In the genomic region with DNA sequence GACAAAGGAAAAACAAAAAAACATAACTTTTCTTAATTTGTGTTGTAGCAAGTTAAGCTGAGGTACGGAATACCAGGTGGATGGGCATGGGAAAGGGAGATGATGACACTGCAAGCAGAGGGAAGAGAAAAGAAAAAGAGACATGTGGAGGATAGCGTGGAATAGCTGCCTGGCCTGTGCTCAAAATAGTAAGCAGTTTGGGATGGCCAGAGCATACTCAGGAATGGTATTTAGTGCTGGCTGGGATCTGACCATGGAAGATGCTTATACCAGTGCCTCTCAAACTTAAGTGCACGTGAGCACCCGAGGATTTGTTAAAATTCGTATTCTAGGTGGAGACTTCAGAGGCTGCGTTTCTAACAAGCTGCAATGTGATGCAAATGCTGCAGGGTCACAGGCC, we compare ENCODE assay signal across 25 cellular contexts. TPM values are rescaled to one million over a fixed set of nuclear protein-coding genes. Genes with fewer than 3 reads are reported as not detected.
DNase-seq lines count a peak whose midpoint lies in the region; ATAC-seq, FAIRE-seq and TF ChIP-seq lines count a peak whose summit lies in the region.
"Had no signal": no experiment of that assay in that cellular context is flagged by ENCODE, and none has a peak within 500 bp of the region (broad histone marks: within the 10 kb centered on the region; RNA-seq: fewer than 3 reads in every experiment).

No MANE protein-coding gene starts in this region.

- no peak for FAIRE-seq in GM12892 (lab: Jason Lieb, UNC)
- FAIRE-seq: D721Med had no signal

- TF ChIP-seq POLR2A in GM12892 (IDR thresholded peaks at IDR 0.05; ENCODE audit: low read depth, low read length), result no peak

- POLR2A ChIA-PET in CD8-positive, alpha-beta memory T cell (lab: Charles Lee), result no interaction called here
- POLR2A ChIA-PET in activated CD4-positive, alpha-beta memory T cell treated with anti-CD3 and anti-CD28 coated beads, Interleukin-2, amount 10 ng/mL, durations not matched to agents 7 days and 5 days (lab: Charles Lee), result interaction anchor here (0.8 to 1.3 kb wide), 2 partner anchors 14 to 19 kb away, joined by 3 read pairs; no protein-coding TSS in a partner anchor

- intact Hi-C loops in left ventricle myocardium inferior (cut with micrococcal nuclease), result no loop called here

- H2AFZ ChIP-seq in smooth muscle cell (ENCODE audit: low read depth), result no peak overlapping the region

- peaks cover 18% of the 10 kb centered on the region for H4K20me1 ChIP-seq in smooth muscle cell (ENCODE audit: low read depth)

- no peak overlapping the region for H3K27ac ChIP-seq in CD8-positive, alpha-beta memory T cell (ENCODE audit: low read depth, low read length)
- H3K27ac ChIP-seq in left ventricle myocardium inferior (replicated peaks) (peak overlapping the region; percentile 30), smooth muscle cell (ENCODE audit: low read depth) (no peak overlapping the region)
- H3K27ac ChIP-seq: adrenal gland; BLaER1 treated with 17β-estradiol and CSF1 and Interleukin-3, amounts not matched to agents 10 nM and 100 nM; body of pancreas; epithelial cell of prostate; RWPE1; WERI-Rb-1 had no signal

- no peak overlapping the region for H3K4me3 ChIP-seq in CD8-positive, alpha-beta memory T cell (ENCODE audit: low read length)
- no peak overlapping the region for H3K4me3 ChIP-seq in left ventricle myocardium inferior
- H3K4me3 ChIP-seq in smooth muscle cell, result no peak overlapping the region
- H3K4me3 ChIP-seq: adrenal gland; BLaER1 treated with 17β-estradiol and CSF1 and Interleukin-3, amounts not matched to agents 10 nM and 100 nM; body of pancreas; lung; mucosa of descending colon had no signal

- H3K79me2 ChIP-seq in smooth muscle cell (ENCODE audit: low read depth), result peaks cover 54% of the 10 kb centered on the region

- DNase-seq in CD8-positive, alpha-beta memory T cell, result no peak
- DNase-seq in T-helper 17 cell (no peak), left ventricle myocardium inferior (no peak), smooth muscle cell (lab: John Stamatoyannopoulos, UW; ENCODE audit: unreplicated experiment) (no peak), GM12892 (ENCODE audit: insufficient read length) (no peak), T1000 (lab: John Stamatoyannopoulos, UW) (no peak)
- no peak for DNase-seq in activated CD4-positive, alpha-beta memory T cell treated with anti-CD3 and anti-CD28 coated beads, Interleukin-2, amount 10 ng/mL, durations not matched to agents 7 days and 5 days
- DNase-seq: activated CD4-positive, alpha-beta T cell treated with anti-CD3 and anti-CD28 coated beads, Interleukin-2, amount 10 ng/mL, durations not matched to agents 24 days and 14 days; activated naive CD4-positive, alpha-beta T cell treated with anti-CD3 and anti-CD28 coated beads for 36 hours; adrenal gland; body of pancreas; head of caudate nucleus; HFFc6; mucosa of descending colon; NCI-H446; NCI-H82; SK-N-SH; trophoblast cell; WERI-Rb-1 had no signal

- no peaks in the 10 kb centered on the region for H3K27me3 ChIP-seq in CD8-positive, alpha-beta memory T cell (ENCODE audit: insufficient read depth, low read length, poor library complexity, severe bottlenecking)
- H3K27me3 ChIP-seq in left ventricle myocardium inferior (ENCODE audit: low read depth), result no peaks in the 10 kb centered on the region
- H3K27me3 ChIP-seq in smooth muscle cell (ENCODE audit: low read depth), result no peaks in the 10 kb centered on the region
- H3K27me3 ChIP-seq: adrenal gland; BLaER1 treated with 17β-estradiol and CSF1 and Interleukin-3, amounts not matched to agents 10 nM and 100 nM; body of pancreas had no signal

- peak overlapping the region; percentile 27 for H3K9ac ChIP-seq in smooth muscle cell (ENCODE audit: low read depth)
- H3K9ac ChIP-seq: BLaER1 treated with 17β-estradiol and CSF1 and Interleukin-3, amounts not matched to agents 10 nM and 100 nM; SK-N-SH had no signal

- no peaks in the 10 kb centered on the region for H3F3A ChIP-seq in smooth muscle cell (ENCODE audit: low read depth)

- H3K27ac Mint-ChIP-seq in CD8-positive, alpha-beta memory T cell, result peak overlapping the region in 5 of 8 donors; percentile 12 to 64 (median 55)
- peak overlapping the region; percentile 43 for H3K27ac Mint-ChIP-seq in T-helper 17 cell
- H3K27ac Mint-ChIP-seq in activated CD4-positive, alpha-beta memory T cell treated with anti-CD3 and anti-CD28 coated beads, Interleukin-2, amount 10 ng/mL, durations not matched to agents 7 days and 5 days, result no peak overlapping the region
- H3K27ac Mint-ChIP-seq: activated CD4-positive, alpha-beta T cell treated with anti-CD3 and anti-CD28 coated beads, Interleukin-2, amount 10 ng/mL, durations not matched to agents 24 days and 14 days; activated naive CD4-positive, alpha-beta T cell treated with anti-CD3 and anti-CD28 coated beads for 36 hours; HFFc6 had no signal

- peaks cover 0 to 32% (median 17%) of the 10 kb centered on the region in 3 donors for H3K36me3 Mint-ChIP-seq in CD8-positive, alpha-beta memory T cell
- peaks cover 4% of the 10 kb centered on the region for H3K36me3 Mint-ChIP-seq in T-helper 17 cell (ENCODE audit: low read depth)
- peaks cover 53% of the 10 kb centered on the region for H3K36me3 Mint-ChIP-seq in activated CD4-positive, alpha-beta memory T cell treated with anti-CD3 and anti-CD28 coated beads, Interleukin-2, amount 10 ng/mL, durations not matched to agents 7 days and 5 days (ENCODE audit: low read depth)

- no peak for TF ChIP-seq CTCF in left ventricle myocardium inferior (IDR thresholded peaks at IDR 0.05; ENCODE audit: borderline replicate concordance)
- TF ChIP-seq CTCF in smooth muscle cell (IDR thresholded peaks at IDR 0.05; ENCODE audit: borderline replicate concordance, insufficient read depth, poor library complexity, severe bottlenecking), result no peak

- H3K36me3 ChIP-seq in CD8-positive, alpha-beta memory T cell (ENCODE audit: insufficient read depth, low read length), result peaks cover 24% of the 10 kb centered on the region
- H3K36me3 ChIP-seq in left ventricle myocardium inferior, result peaks cover 25% of the 10 kb centered on the region
- H3K36me3 ChIP-seq in smooth muscle cell (ENCODE audit: low read depth), result no peaks in the 10 kb centered on the region

- peaks cover 64 to 96% (median 78%) of the 10 kb centered on the region in 3 donors for H3K4me1 Mint-ChIP-seq in CD8-positive, alpha-beta memory T cell
- H3K4me1 Mint-ChIP-seq in T-helper 17 cell, result peaks cover 42% of the 10 kb centered on the region
- H3K4me1 Mint-ChIP-seq in activated CD4-positive, alpha-beta memory T cell treated with anti-CD3 and anti-CD28 coated beads, Interleukin-2, amount 10 ng/mL, durations not matched to agents 7 days and 5 days, result peaks cover 30% of the 10 kb centered on the region

- H3K9me3 ChIP-seq in CD8-positive, alpha-beta memory T cell (ENCODE audit: low read length), result no peaks in the 10 kb centered on the region
- H3K9me3 ChIP-seq in T-helper 17 cell (ENCODE audit: control insufficient read depth, low read length, poor library complexity, severe bottlenecking) (no peaks in the 10 kb centered on the region), left ventricle myocardium inferior (replicated peaks) (no peaks in the 10 kb centered on the region), smooth muscle cell (replicated peaks; ENCODE audit: low read depth) (no peaks in the 10 kb centered on the region)
- H3K9me3 ChIP-seq: adrenal gland, body of pancreas, mucosa of descending colon, SK-N-SH had no signal

- WGBS in smooth muscle cell (ENCODE audit: low lambda C conversion rate), result 70% methylated on average over 6 of the region's 6 CpGs

- ATAC-seq in T-helper 17 cell, result no peak
- ATAC-seq: body of pancreas, mucosa of descending colon had no signal

- H3K9me3 Mint-ChIP-seq in CD8-positive, alpha-beta memory T cell, result no peaks in the 10 kb centered on the region
- no peaks in the 10 kb centered on the region for H3K9me3 Mint-ChIP-seq in activated CD4-positive, alpha-beta memory T cell treated with anti-CD3 and anti-CD28 coated beads, Interleukin-2, amount 10 ng/mL, durations not matched to agents 7 days and 5 days
- H3K9me3 Mint-ChIP-seq: activated CD4-positive, alpha-beta T cell treated with anti-CD3 and anti-CD28 coated beads, Interleukin-2, amount 10 ng/mL, durations not matched to agents 24 days and 14 days; activated naive CD4-positive, alpha-beta T cell treated with anti-CD3 and anti-CD28 coated beads for 36 hours; HFFc6; neural crest cell had no signal

- H3K4me3 Mint-ChIP-seq in CD8-positive, alpha-beta memory T cell, result no peak overlapping the region
- H3K4me3 Mint-ChIP-seq in T-helper 17 cell, result no peak overlapping the region
- no peak overlapping the region for H3K4me3 Mint-ChIP-seq in activated CD4-positive, alpha-beta memory T cell treated with anti-CD3 and anti-CD28 coated beads, Interleukin-2, amount 10 ng/mL, durations not matched to agents 7 days and 5 days
- H3K4me3 Mint-ChIP-seq: activated CD4-positive, alpha-beta T cell treated with anti-CD3 and anti-CD28 coated beads, Interleukin-2, amount 10 ng/mL, durations not matched to agents 24 days and 14 days; activated naive CD4-positive, alpha-beta T cell treated with anti-CD3 and anti-CD28 coated beads for 36 hours; HFFc6; neural crest cell had no signal

- CTCF ChIA-PET in CD8-positive, alpha-beta memory T cell (lab: Charles Lee), result interaction anchor here (0.7 to 1.0 kb wide), 2 partner anchors 19 to 183 kb away, joined by 3 read pairs; no protein-coding TSS in a partner anchor
- CTCF ChIA-PET in activated CD4-positive, alpha-beta memory T cell treated with anti-CD3 and anti-CD28 coated beads, Interleukin-2, amount 10 ng/mL, durations not matched to agents 7 days and 5 days (lab: Charles Lee), result interaction anchor here (0.5 to 1.7 kb wide), 2 partner anchors 18 to 108 kb away, joined by 3 to 6 read pairs; no protein-coding TSS in a partner anchor

- H3K4me1 ChIP-seq in CD8-positive, alpha-beta memory T cell (ENCODE audit: insufficient read depth, low read length), result peaks cover 38% of the 10 kb centered on the region
- H3K4me1 ChIP-seq in left ventricle myocardium inferior, result peaks cover 72% of the 10 kb centered on the region
- H3K4me1 ChIP-seq in smooth muscle cell (ENCODE audit: low read depth), result no peaks in the 10 kb centered on the region
- H3K4me1 ChIP-seq: body of pancreas had no signal

- H3K4me2 ChIP-seq in smooth muscle cell, result no peak overlapping the region
- H3K4me2 ChIP-seq: BLaER1 treated with 17β-estradiol and CSF1 and Interleukin-3, amounts not matched to agents 10 nM and 100 nM; SK-N-SH had no signal

- H3K27me3 Mint-ChIP-seq in CD8-positive, alpha-beta memory T cell, result no peaks in the 10 kb centered on the region
- H3K27me3 Mint-ChIP-seq in T-helper 17 cell, result no peaks in the 10 kb centered on the region
- no peaks in the 10 kb centered on the region for H3K27me3 Mint-ChIP-seq in activated CD4-positive, alpha-beta memory T cell treated with anti-CD3 and anti-CD28 coated beads, Interleukin-2, amount 10 ng/mL, durations not matched to agents 7 days and 5 days
- H3K27me3 Mint-ChIP-seq: activated CD4-positive, alpha-beta T cell treated with anti-CD3 and anti-CD28 coated beads, Interleukin-2, amount 10 ng/mL, durations not matched to agents 24 days and 14 days had no signal

RNA-seq across cellular contexts. Expression of a gene that starts 41.3 kb away (rescaled TPM):
- 10 to 100 TPM; 37.6 to 40.5 TPM for total RNA-seq in CD8-positive, alpha-beta memory T cell
- 40.1 TPM for polyA plus RNA-seq in CD8-positive, alpha-beta memory T cell
- total RNA-seq in T-helper 17 cell (10 to 100 TPM; 72.4 to 80.7 TPM), left ventricle myocardium inferior (56.8 TPM), smooth muscle cell (24.3 and 28.0 TPM in 2 replicates)
- 2.3 and 3.5 TPM in 2 replicates for polyA plus RNA-seq in smooth muscle cell
- 10 to 100 TPM; 79.2 to 80.8 TPM for total RNA-seq in activated CD4-positive, alpha-beta memory T cell treated with anti-CD3 and anti-CD28 coated beads, Interleukin-2, amount 10 ng/mL, durations not matched to agents 7 days and 5 days
- 19.7 TPM for polyA plus RNA-seq in GM12892 (2012; ENCODE audit: missing spikeins)
